Comparison of ENCODE assay signal across 23 cellular contexts in the genomic region with DNA sequence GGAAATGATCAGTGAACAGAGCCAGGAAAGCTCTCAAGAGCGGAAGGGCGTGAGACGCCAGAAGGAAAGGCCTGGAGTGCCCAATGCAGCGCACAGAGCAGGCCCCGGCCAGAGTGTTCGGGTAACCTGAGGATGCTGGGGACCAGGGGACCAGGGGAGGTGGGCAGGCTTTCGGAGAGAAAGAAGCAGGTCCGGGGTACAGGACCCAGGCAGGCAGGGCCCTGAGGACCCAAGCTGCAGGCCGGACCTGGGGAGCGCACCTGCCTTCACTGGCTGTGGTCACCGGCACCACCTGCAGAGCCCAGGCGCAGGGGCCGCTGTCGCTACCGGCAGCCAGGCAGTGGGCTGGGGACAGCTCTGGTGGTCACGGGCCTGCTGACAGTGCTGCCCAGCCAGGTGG.
A peak's percentile ranks its signal among the peaks of the same experiment; 100 is the strongest.
DNase-seq lines count a peak whose midpoint lies in the region; ATAC-seq, FAIRE-seq and TF ChIP-seq lines count a peak whose summit lies in the region.
"Had no signal": no experiment of that assay in that cellular context is flagged by ENCODE, and none has a peak within 500 bp of the region (broad histone marks: within the 10 kb centered on the region; RNA-seq: fewer than 3 reads in every experiment).

No MANE protein-coding gene starts in this region.

- peak; percentile 32 for ATAC-seq in Panc1
- peak in 1 of 4 donors; percentile 25 for ATAC-seq in psoas muscle
- no peak for ATAC-seq in GM18867 (IDR thresholded peaks at IDR 0.05; ENCODE audit: unreplicated experiment)
- ATAC-seq in activated T-cell treated with anti-CD3 and anti-CD28 coated beads, Interleukin-2, amount 50 U/mL, for 72 hours (replicated peaks in 1 of 2) = no peak
- ATAC-seq: heart left ventricle, SK-N-SH treated with all-trans-retinoic acid at 6 μM for 48 hours had no signal

- no peak for DNase-seq in activated CD4-positive, alpha-beta T cell treated with anti-CD3 and anti-CD28 coated beads, Interleukin-2, amount 10 ng/mL, durations not matched to agents 7 days and 5 days
- DNase-seq in activated CD4-positive, alpha-beta T cell treated with anti-CD3 and anti-CD28 coated beads, Interleukin-2, amount 50 U/mL, for 48 hours = no peak
- DNase-seq in Panc1 (ENCODE audit: low read depth, low spot score) = no peak
- DNase-seq in kidney = peak; percentile 60
- DNase-seq in psoas muscle = peak; percentile 13 to 36
- DNase-seq in pons (ENCODE audit: low spot score) = no peak
- no peak for DNase-seq in activated T-cell treated with anti-CD3 and anti-CD28 coated beads, Interleukin-2, amount 50 U/mL, for 72 hours
- DNase-seq: activated CD4-positive, alpha-beta T cell treated with anti-CD3 and anti-CD28 coated beads, Interleukin-2, amount 50 U/mL, for 4 hours; activated naive CD4-positive, alpha-beta T cell treated with Interleukin-2 at 50 U/mL for 16 hours; GOT3; NCI-H1105; NCI-H2029 treated with DMSO at 0.1 percent for 48 hours; NCI-H446; stomach; T-helper 9 cell had no signal

- no peaks in the 10 kb centered on the region for H3K27me3 ChIP-seq in Panc1 (ENCODE audit: control insufficient read depth, insufficient read depth, low read length)
- no peaks in the 10 kb centered on the region for H3K27me3 ChIP-seq in psoas muscle (ENCODE audit: insufficient read depth in 3 of 3, low read length in 2 of 3)
- H3K27me3 ChIP-seq: heart left ventricle, stomach, tibial nerve had no signal

- peaks cover 17% of the 10 kb centered on the region for H3K4me1 Mint-ChIP-seq in activated CD4-positive, alpha-beta T cell treated with anti-CD3 and anti-CD28 coated beads, Interleukin-2, amount 10 ng/mL, durations not matched to agents 7 days and 5 days
- H3K4me1 Mint-ChIP-seq in activated T-cell treated with anti-CD3 and anti-CD28 coated beads, Interleukin-2, amount 50 U/mL, for 72 hours (ENCODE audit: low read depth) = peaks cover 15% of the 10 kb centered on the region

- in situ Hi-C loops in Panc1 (cut with HindIII; ENCODE audit: low pct_unique_long_range_greater_than_20kb, low sequenced_read_pairs) = no loop called here

- 70 to 83% (median 81%) methylated on average over 12 to 16 of the region's 16 CpGs for WGBS in psoas muscle, 3 donors

- H3K4me3 ChIP-seq in Panc1 (ENCODE audit: low read depth in 2 of 2, low read length in 2 of 2) (no peak overlapping the region), kidney (ENCODE audit: low read length in 2 of 2) (no peak overlapping the region), psoas muscle (no peak overlapping the region)
- H3K4me3 ChIP-seq: heart left ventricle, mucosa of descending colon, stomach, tibial nerve had no signal

- POLR2A ChIA-PET in activated CD4-positive, alpha-beta T cell treated with anti-CD3 and anti-CD28 coated beads, Interleukin-2, amount 10 ng/mL, durations not matched to agents 7 days and 5 days (lab: Charles Lee) = no interaction called here
- POLR2A ChIA-PET in Panc1 (lab: Charles Lee) = no interaction called here

- no peak overlapping the region for H3K9ac ChIP-seq in kidney (ENCODE audit: low read length in 2 of 2)

- H3K4me1 ChIP-seq in Panc1 (ENCODE audit: control insufficient read depth, insufficient read depth, low read length) (no peaks in the 10 kb centered on the region), kidney (ENCODE audit: control insufficient read depth in 1 of 2, insufficient read depth in 1 of 2, low read depth in 1 of 2, low read length in 2 of 2) (peaks cover 2 to 4% of the 10 kb centered on the region in 2 donors), psoas muscle (no peaks in the 10 kb centered on the region)
- H3K4me1 ChIP-seq: heart left ventricle, stomach, tibial nerve had no signal

- FAIRE-seq in kidney (lab: Jason Lieb, UNC) = no peak
- FAIRE-seq: A204.1, bronchial epithelial cell had no signal

- H3K9me3 ChIP-seq in Panc1 (ENCODE audit: control insufficient read depth, insufficient read depth, low read depth, low read length) = no peaks in the 10 kb centered on the region
- no peaks in the 10 kb centered on the region for H3K9me3 ChIP-seq in kidney (ENCODE audit: control insufficient read depth in 1 of 2, low read length in 2 of 2)
- H3K9me3 ChIP-seq in psoas muscle = no peaks in the 10 kb centered on the region
- H3K9me3 ChIP-seq: heart left ventricle, mucosa of descending colon, stomach had no signal

- H3K36me3 Mint-ChIP-seq in activated CD4-positive, alpha-beta T cell treated with anti-CD3 and anti-CD28 coated beads, Interleukin-2, amount 10 ng/mL, durations not matched to agents 7 days and 5 days (ENCODE audit: low read depth) = peaks cover 8% of the 10 kb centered on the region
- peaks cover 3 to 4% of the 10 kb centered on the region in 2 donors for H3K36me3 Mint-ChIP-seq in activated T-cell treated with anti-CD3 and anti-CD28 coated beads, Interleukin-2, amount 50 U/mL, for 72 hours (ENCODE audit: insufficient read depth in 2 of 2)

- H3K27ac ChIP-seq in Panc1 (ENCODE audit: low read length) = no peak overlapping the region
- no peak overlapping the region for H3K27ac ChIP-seq in kidney (ENCODE audit: low read depth in 2 of 2, low read length in 2 of 2)
- H3K27ac ChIP-seq in psoas muscle = no peak overlapping the region
- H3K27ac ChIP-seq: stomach, tibial nerve had no signal

- intact Hi-C loops in Panc1 (cut with micrococcal nuclease; ENCODE audit: unreplicated experiment) = no loop called here
- intact Hi-C loops in kidney (cut with DNase I) = no loop called here
- intact Hi-C loops in psoas muscle (cut with DNase I) = no loop called here

- TF ChIP-seq CTCF in Panc1 (IDR thresholded peaks at IDR 0.05) = no peak
- TF ChIP-seq CTCF in kidney (IDR thresholded peaks at IDR 0.05; ENCODE audit: borderline replicate concordance, extremely low read depth, insufficient read depth) = no peak
- TF ChIP-seq CTCF in psoas muscle (IDR thresholded peaks at IDR 0.05) = no peak

- no peaks in the 10 kb centered on the region for H3K9me3 Mint-ChIP-seq in activated CD4-positive, alpha-beta T cell treated with anti-CD3 and anti-CD28 coated beads, Interleukin-2, amount 10 ng/mL, durations not matched to agents 7 days and 5 days
- no peaks in the 10 kb centered on the region for H3K9me3 Mint-ChIP-seq in activated T-cell treated with anti-CD3 and anti-CD28 coated beads, Interleukin-2, amount 50 U/mL, for 72 hours

- no peaks in the 10 kb centered on the region for H3K36me3 ChIP-seq in Panc1 (ENCODE audit: control insufficient read depth, insufficient read depth, low read length)
- H3K36me3 ChIP-seq in kidney (ENCODE audit: control insufficient read depth in 1 of 2, insufficient read depth in 2 of 2, low read length in 2 of 2) = no peaks in the 10 kb centered on the region
- H3K36me3 ChIP-seq in psoas muscle (ENCODE audit: insufficient read depth in 1 of 2, low read depth in 1 of 2) = peaks cover 0 to 2% of the 10 kb centered on the region in 2 donors

- no peaks in the 10 kb centered on the region for H3K27me3 Mint-ChIP-seq in activated CD4-positive, alpha-beta T cell treated with anti-CD3 and anti-CD28 coated beads, Interleukin-2, amount 10 ng/mL, durations not matched to agents 7 days and 5 days
- no peaks in the 10 kb centered on the region for H3K27me3 Mint-ChIP-seq in activated T-cell treated with anti-CD3 and anti-CD28 coated beads, Interleukin-2, amount 50 U/mL, for 72 hours (ENCODE audit: low read depth)
- H3K27me3 Mint-ChIP-seq: B cell had no signal

- CTCF ChIA-PET in activated CD4-positive, alpha-beta T cell treated with anti-CD3 and anti-CD28 coated beads, Interleukin-2, amount 10 ng/mL, durations not matched to agents 7 days and 5 days (lab: Charles Lee) = interaction anchor here (1.3 kb wide), 1 partner anchor 19 kb away, joined by 3 read pairs; no protein-coding TSS in a partner anchor
- CTCF ChIA-PET in Panc1 (lab: Charles Lee) = no interaction called here

- H3K27ac Mint-ChIP-seq in activated CD4-positive, alpha-beta T cell treated with anti-CD3 and anti-CD28 coated beads, Interleukin-2, amount 10 ng/mL, durations not matched to agents 7 days and 5 days = peak overlapping the region; percentile 65
- H3K27ac Mint-ChIP-seq in activated T-cell treated with anti-CD3 and anti-CD28 coated beads, Interleukin-2, amount 50 U/mL, for 72 hours = no peak overlapping the region
- H3K27ac Mint-ChIP-seq: B cell had no signal

- no peak overlapping the region for H3K4me3 Mint-ChIP-seq in activated CD4-positive, alpha-beta T cell treated with anti-CD3 and anti-CD28 coated beads, Interleukin-2, amount 10 ng/mL, durations not matched to agents 7 days and 5 days
- no peak overlapping the region for H3K4me3 Mint-ChIP-seq in activated T-cell treated with anti-CD3 and anti-CD28 coated beads, Interleukin-2, amount 50 U/mL, for 72 hours
- H3K4me3 Mint-ChIP-seq: B cell had no signal

- BruUV-seq in Panc1 (replicated peaks; lab: Mats Ljungman, UMichigan) = no TSS peak

Comparison
In these comparisons a context has a peak if more than half of its experiments do, and no peak if none do; other contexts are left out.
1. DNase-seq: peak in kidney (single experiment) and psoas muscle (2 of 2); none in activated CD4-positive, alpha-beta T cell treated with anti-CD3 and anti-CD28 coated beads, Interleukin-2, amount 10 ng/mL, durations not matched to agents 7 days and 5 days (single experiment), activated CD4-positive, alpha-beta T cell treated with anti-CD3 and anti-CD28 coated beads, Interleukin-2, amount 50 U/mL, for 48 hours (0 of 2), Panc1 (single experiment), pons (single experiment) and activated T-cell treated with anti-CD3 and anti-CD28 coated beads, Interleukin-2, amount 50 U/mL, for 72 hours (0 of 2).